ENCODE assay signal across 37 cellular contexts in genomic region chr4:144862221-144862620, GRCh38.
"Had no signal": no experiment of that assay in that cellular context is flagged by ENCODE, and none has a peak within 500 bp of the region (broad histone marks: within the 10 kb centered on the region; RNA-seq: fewer than 3 reads in every experiment).

No MANE protein-coding gene starts in this region.

- H3K36me3 Mint-ChIP-seq: activated CD8-positive, alpha-beta memory T cell treated with anti-CD3 and anti-CD28 coated beads, Interleukin-2, amount 10 ng/mL, durations not matched to agents 7 days and 5 days; activated naive CD8-positive, alpha-beta T cell treated with anti-CD3 and anti-CD28 coated beads for 36 hours had no signal

- FAIRE-seq: RCC 7860 had no signal

- H3K4me3 ChIP-seq: MG63 had no signal

- H3K27ac Mint-ChIP-seq: activated B cell treated with CpG ODN at 0.5 μM for 24 hours; activated CD4-positive, alpha-beta memory T cell treated with anti-CD3 and anti-CD28 coated beads, Interleukin-2, amount 10 ng/mL, durations not matched to agents 7 days and 5 days; activated CD8-positive, alpha-beta memory T cell treated with anti-CD3 and anti-CD28 coated beads, Interleukin-2, amount 10 ng/mL, durations not matched to agents 7 days and 5 days; activated naive CD8-positive, alpha-beta T cell treated with anti-CD3 and anti-CD28 coated beads for 36 hours; activated T-cell treated with anti-CD3 and anti-CD28 coated beads, Interleukin-2, amount 50 U/mL, for 72 hours; activated T-helper 17 cell treated with anti-CD3 and anti-CD28 coated beads, Interleukin-2, amount 50 U/mL, for 72 hours had no signal

- H3K27me3 ChIP-seq: brain microvascular endothelial cell, MG63 had no signal

- H3K4me1 Mint-ChIP-seq: activated B cell treated with CpG ODN at 0.5 μM for 24 hours; activated CD4-positive, alpha-beta memory T cell treated with anti-CD3 and anti-CD28 coated beads, Interleukin-2, amount 10 ng/mL, durations not matched to agents 7 days and 5 days; activated CD8-positive, alpha-beta memory T cell treated with anti-CD3 and anti-CD28 coated beads, Interleukin-2, amount 10 ng/mL, durations not matched to agents 7 days and 5 days; activated naive CD8-positive, alpha-beta T cell treated with anti-CD3 and anti-CD28 coated beads for 36 hours; activated T-helper 17 cell treated with anti-CD3 and anti-CD28 coated beads, Interleukin-2, amount 50 U/mL, for 72 hours had no signal

- DNase-seq: activated B cell treated with CpG ODN at 0.5 μM for 24 hours; activated CD4-positive, alpha-beta memory T cell treated with anti-CD3 and anti-CD28 coated beads, Interleukin-2, amount 10 ng/mL, durations not matched to agents 7 days and 5 days; activated CD4-positive, alpha-beta T cell treated with anti-CD3 and anti-CD28 coated beads for 48 hours; activated CD4-positive, CD25-positive, alpha-beta regulatory T cell treated with anti-CD3 and anti-CD28 coated beads, Interleukin-2, amount 50 U/mL, for 72 hours; activated CD8-positive, alpha-beta memory T cell treated with anti-CD3 and anti-CD28 coated beads for 24 hours; activated CD8-positive, alpha-beta memory T cell treated with anti-CD3 and anti-CD28 coated beads, Interleukin-2, amount 10 ng/mL, durations not matched to agents 7 days and 5 days; activated CD8-positive, alpha-beta memory T cell treated with anti-CD3 and anti-CD28 coated beads, Interleukin-2, amount 50 U/mL, for 48 hours; activated effector memory CD4-positive, alpha-beta T cell treated with anti-CD3 and anti-CD28 coated beads, Interleukin-2, amount 50 U/mL, for 16 hours; activated naive CD4-positive, alpha-beta T cell; activated naive CD4-positive, alpha-beta T cell treated with anti-CD3 and anti-CD28 coated beads, Interleukin-2, amount 50 U/mL, for 16 hours; activated naive CD8-positive, alpha-beta T cell treated with anti-CD3 and anti-CD28 coated beads for 36 hours; activated T-cell treated with anti-CD3 and anti-CD28 coated beads, Interleukin-2, amount 50 U/mL, for 1 hour; activated T-cell treated with anti-CD3 and anti-CD28 coated beads, Interleukin-2, amount 50 U/mL, for 72 hours; amniotic stem cell; aorta; brain microvascular endothelial cell; central memory CD4-positive, alpha-beta T cell; MG63; NCI-H1048; NCI-H1105 treated with DMSO at 0.1 percent for 48 hours; NCI-H1436; NCI-H1694; NCI-H1930; NCI-H2081 treated with DMSO at 0.1 percent for 48 hours; NCI-H345; NCI-H524 treated with DMSO at 0.1 percent for 48 hours; PC-3; SIG-M5; SW 1271; T-helper 1 cell; T-helper 2 cell; T-helper 9 cell had no signal

- H3K4me3 Mint-ChIP-seq: activated B cell treated with CpG ODN at 0.5 μM for 24 hours; activated CD4-positive, alpha-beta memory T cell treated with anti-CD3 and anti-CD28 coated beads, Interleukin-2, amount 10 ng/mL, durations not matched to agents 7 days and 5 days; activated CD8-positive, alpha-beta memory T cell treated with anti-CD3 and anti-CD28 coated beads, Interleukin-2, amount 10 ng/mL, durations not matched to agents 7 days and 5 days; activated naive CD8-positive, alpha-beta T cell treated with anti-CD3 and anti-CD28 coated beads for 36 hours; activated T-cell treated with anti-CD3 and anti-CD28 coated beads, Interleukin-2, amount 50 U/mL, for 72 hours; activated T-helper 17 cell treated with anti-CD3 and anti-CD28 coated beads, Interleukin-2, amount 50 U/mL, for 72 hours had no signal

- H3K36me3 ChIP-seq: brain microvascular endothelial cell, MG63 had no signal

- H3K27me3 Mint-ChIP-seq: activated B cell treated with CpG ODN at 0.5 μM for 24 hours; activated CD4-positive, alpha-beta memory T cell treated with anti-CD3 and anti-CD28 coated beads, Interleukin-2, amount 10 ng/mL, durations not matched to agents 7 days and 5 days; activated CD8-positive, alpha-beta memory T cell treated with anti-CD3 and anti-CD28 coated beads, Interleukin-2, amount 10 ng/mL, durations not matched to agents 7 days and 5 days; activated naive CD8-positive, alpha-beta T cell treated with anti-CD3 and anti-CD28 coated beads for 36 hours; activated T-helper 17 cell treated with anti-CD3 and anti-CD28 coated beads, Interleukin-2, amount 50 U/mL, for 72 hours had no signal

- H3K9me3 ChIP-seq: MG63 had no signal

- H3K27ac ChIP-seq: brain microvascular endothelial cell, RWPE1, VCaP had no signal

- ATAC-seq: activated CD8-positive, alpha-beta memory T cell treated with anti-CD3 and anti-CD28 coated beads, Interleukin-2, amount 10 ng/mL, durations not matched to agents 7 days and 5 days; activated T-cell treated with anti-CD3 and anti-CD28 coated beads, Interleukin-2, amount 50 U/mL, for 72 hours; activated T-helper 17 cell treated with anti-CD3 and anti-CD28 coated beads, Interleukin-2, amount 50 U/mL, for 72 hours; PC-3; Right ventricle myocardium inferior had no signal
